ENCODE assay signal across 9 cellular contexts in the genomic region with DNA sequence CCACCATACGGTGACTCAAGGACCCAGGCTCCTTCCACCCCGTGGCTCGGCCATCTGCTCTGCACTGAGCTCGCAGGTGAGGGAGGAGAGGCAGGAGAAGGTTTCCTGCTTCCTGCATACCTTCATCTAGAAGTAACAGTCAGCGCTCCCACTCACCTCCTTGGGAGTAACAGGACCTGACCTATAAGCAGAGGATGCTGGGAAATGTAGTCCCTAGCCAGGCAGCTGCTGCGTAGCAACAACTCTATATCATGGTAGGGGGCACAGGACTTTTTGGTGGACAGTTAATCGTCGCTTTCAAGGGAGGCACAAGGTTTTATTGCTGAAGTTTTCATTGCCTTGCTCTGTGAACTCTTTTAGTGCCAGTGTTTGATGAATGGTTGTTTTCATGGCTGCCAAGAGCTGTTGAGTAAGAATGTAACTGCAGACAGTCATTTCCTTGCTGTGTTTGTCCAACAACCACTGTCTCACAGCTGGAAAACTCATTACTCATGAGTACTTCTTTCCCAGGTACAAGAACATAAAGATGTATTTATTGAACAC. TPM values are rescaled to one million over a fixed set of nuclear protein-coding genes. Genes with fewer than 3 reads are reported as not detected.
A peak's percentile ranks its signal among the peaks of the same experiment; 100 is the strongest.
DNase-seq lines count a peak whose midpoint lies in the region; ATAC-seq and TF ChIP-seq lines count a peak whose summit lies in the region.
"Had no signal": no experiment of that assay in that cellular context is flagged by ENCODE, and none has a peak within 500 bp of the region (broad histone marks: within the 10 kb centered on the region; RNA-seq: fewer than 3 reads in every experiment).

No MANE protein-coding gene starts in this region.

- 24 to 39% (median 35%) methylated on average over 7 to 8 of the region's 8 CpGs for WGBS in adrenal gland, 4 donors

- H3K27ac ChIP-seq in adrenal gland: peak overlapping the region in 1 of 5 donors; percentile 66
- no peak overlapping the region for H3K27ac ChIP-seq in iPS-20b (ENCODE audit: low read length)
- H3K27ac ChIP-seq in skeletal muscle tissue (ENCODE audit: low read depth, low read length): no peak overlapping the region

- H3K36me3 ChIP-seq in adrenal gland (replicated peaks in 1 of 2) (no peaks in the 10 kb centered on the region), iPS-20b (ENCODE audit: insufficient read depth, low read depth, low read length) (no peaks in the 10 kb centered on the region), skeletal muscle tissue (ENCODE audit: control insufficient read depth in 3 of 3, insufficient read depth in 3 of 3, low read length in 3 of 3) (no peaks in the 10 kb centered on the region)

- TF ChIP-seq CTCF in adrenal gland (IDR thresholded peaks at IDR 0.05): no peak

- H3K4me3 ChIP-seq in adrenal gland (peak overlapping the region in 1 of 4 donors; percentile 11), iPS-20b (ENCODE audit: low read length) (peak overlapping the region; percentile 18; the same call in 1 of the 2 replicates), skeletal muscle tissue (ENCODE audit: low read length in 3 of 3) (peak overlapping the region in 2 of 3 donors; percentile 13 to 54)

- no peaks in the 10 kb centered on the region for H3K27me3 ChIP-seq in adrenal gland
- no peaks in the 10 kb centered on the region for H3K27me3 ChIP-seq in iPS-20b (ENCODE audit: insufficient read depth, low read length)
- peaks cover 0 to 2% (median 0%) of the 10 kb centered on the region in 3 donors for H3K27me3 ChIP-seq in skeletal muscle tissue (ENCODE audit: control insufficient read depth in 3 of 3, insufficient read depth in 3 of 3, low read length in 3 of 3)

- intact Hi-C loops in adrenal gland (cut with DNase I): no loop called here

- H3K9me3 ChIP-seq in adrenal gland (replicated peaks in 1 of 3): no peaks in the 10 kb centered on the region
- no peaks in the 10 kb centered on the region for H3K9me3 ChIP-seq in iPS-20b (ENCODE audit: insufficient read depth, low read depth, low read length)
- H3K9me3 ChIP-seq in skeletal muscle tissue (ENCODE audit: control insufficient read depth in 3 of 3, low read length in 3 of 3): no peaks in the 10 kb centered on the region

- ATAC-seq in HG03520 (IDR thresholded peaks at IDR 0.05; ENCODE audit: unreplicated experiment): no peak

- H3K9ac ChIP-seq in iPS-20b (ENCODE audit: low read depth, low read length) (no peak overlapping the region), skeletal muscle tissue (ENCODE audit: low read depth in 1 of 3, low read length in 3 of 3) (no peak overlapping the region)

- no peak for TF ChIP-seq POLR2A in adrenal gland (IDR thresholded peaks at IDR 0.05)

- DNase-seq in HCEC 1CT: peak; percentile 68
- peak in 6 of 7 donors; percentile 42 to 73 (median 59) for DNase-seq in adrenal gland
- DNase-seq in ureter (ENCODE audit: low spot score): no peak
- DNase-seq in activated effector memory CD4-positive, alpha-beta T cell treated with Interleukin-2 at 50 U/mL for 16 hours: no peak
- no peak for DNase-seq in inferior parietal cortex (ENCODE audit: extremely low spot score)
- DNase-seq: NCI-H1092 had no signal

- H3K4me1 ChIP-seq in adrenal gland (replicated peaks in 1 of 2) (no peaks in the 10 kb centered on the region), iPS-20b (ENCODE audit: insufficient read depth, low read length) (no peaks in the 10 kb centered on the region), skeletal muscle tissue (ENCODE audit: control insufficient read depth in 3 of 3, insufficient read depth in 3 of 3, low read length in 3 of 3) (peaks cover 0 to 4% (median 2%) of the 10 kb centered on the region in 3 donors)

RNA-seq across cellular contexts. Expression of gene ZFYVE27, which starts 10.2 kb away (rescaled TPM):
- total RNA-seq in adrenal gland (10 to 100 TPM; 26.7 to 45.3 (median 32.4) TPM), skeletal muscle tissue (8.4 TPM), ureter (33.8 TPM)
- polyA plus RNA-seq in adrenal gland: 10 to 100 TPM; 23.6 to 39.3 (median 31.7) TPM

RNA-seq across cellular contexts. Expression of gene MARVELD1, which starts 13.2 kb away (rescaled TPM):
- 10 to 100 TPM in 4 of 8 donors, 1 to 10 TPM in 4; 4.2 to 23.5 (median 10.2) TPM for total RNA-seq in adrenal gland
- 10 to 100 TPM in 2 of 3 donors, 1 to 10 TPM in 1; 6.3 to 11.7 (median 10.7) TPM for polyA plus RNA-seq in adrenal gland
- total RNA-seq in skeletal muscle tissue: 17.2 TPM
- total RNA-seq in ureter: 40.8 TPM

RNA-seq across cellular contexts. Expression of gene AVPI1, which starts 39.7 kb away (rescaled TPM):
- total RNA-seq in adrenal gland: 10 to 100 TPM; 13.1 to 73.6 (median 26.1) TPM
- 10 to 100 TPM; 15.4 to 19.7 (median 15.7) TPM for polyA plus RNA-seq in adrenal gland
- total RNA-seq in skeletal muscle tissue: 5.2 TPM
- 11.7 TPM for total RNA-seq in ureter

RNA-seq across cellular contexts. Expression of gene SFRP5, which starts 45.1 kb away (rescaled TPM):
- total RNA-seq in adrenal gland (10 to 100 TPM in 2 of 8 donors, 1 to 10 TPM in 3, under 1 TPM in 3; 0.32 to 12.9 (median 1.9) TPM), skeletal muscle tissue (1.6 TPM), ureter (0.81 TPM)
- 10 to 100 TPM in 1 of 3 donors, 1 to 10 TPM in 2; 8.0 to 43.4 (median 8.7) TPM for polyA plus RNA-seq in adrenal gland

Comparison
In these comparisons a context has a peak if more than half of its experiments do, and no peak if none do; other contexts are left out.
1. DNase-seq: peak in HCEC 1CT (single experiment) and adrenal gland (6 of 7); none in ureter (single experiment), activated effector memory CD4-positive, alpha-beta T cell treated with Interleukin-2 at 50 U/mL for 16 hours (single experiment) and inferior parietal cortex (single experiment).